ENCODE assay signal across 8 cellular contexts in genomic region chr6:159008656-159009288, GRCh38. TPM values are rescaled to one million over a fixed set of nuclear protein-coding genes. Genes with fewer than 3 reads are reported as not detected.
DNase-seq lines count a peak whose midpoint lies in the region; ATAC-seq and TF ChIP-seq lines count a peak whose summit lies in the region.

No MANE protein-coding gene starts in this region.

- H3K4me3 ChIP-seq in HCT116 (replicated peaks in 1 of 2; ENCODE audit: low read depth in 1 of 2, low read length in 2 of 2), result no peak overlapping the region
- no peak overlapping the region for H3K4me3 ChIP-seq in sigmoid colon

- RAD21 ChIA-PET in HCT116 (lab: Charles Lee; ENCODE audit: low non-redundant PET in 1 of 2, low total read pairs in 2 of 2, uncharacterized antibody in 2 of 2, unreplicated experiment in 2 of 2), result interaction anchor here (0.9 to 1.3 kb wide), 2 partner anchors 96 to 126 kb away, joined by 4 to 7 read pairs; no protein-coding TSS in a partner anchor

- H3K27me3 ChIP-seq in HCT116 (ENCODE audit: insufficient read depth, low read length) (no peaks in the 10 kb centered on the region), sigmoid colon (no peaks in the 10 kb centered on the region)

- TF ChIP-seq POLR2A in HCT116 (IDR thresholded peaks at IDR 0.05; ENCODE audit: borderline replicate concordance, extremely low read depth, insufficient read depth, insufficient read length) (no peak), sigmoid colon (IDR thresholded peaks at IDR 0.05) (no peak)

- no peak for TF ChIP-seq RAD21 in HCT116 (IDR thresholded peaks at IDR 0.05; ENCODE audit: low read depth)

- H3K79me2 ChIP-seq in HCT116 (ENCODE audit: insufficient read depth, low read length), result peaks cover 6% of the 10 kb centered on the region

- ATAC-seq in HCT116 (peak; percentile 81), GM19397 (IDR thresholded peaks at IDR 0.05; ENCODE audit: unreplicated experiment) (no peak)

- H3K27me3 Mint-ChIP-seq in activated CD4-positive, alpha-beta T cell treated with anti-CD3 and anti-CD28 coated beads, Interleukin-2, amount 10 ng/mL, durations not matched to agents 7 days and 5 days, result no peaks in the 10 kb centered on the region

- H3K9me3 ChIP-seq in HCT116 (ENCODE audit: control insufficient read depth in 1 of 2, insufficient read depth in 1 of 2, low read depth in 1 of 2, low read length in 2 of 2) (no peaks in the 10 kb centered on the region), sigmoid colon (no peaks in the 10 kb centered on the region)

- peak overlapping the region; percentile 26 for H3K4me3 Mint-ChIP-seq in activated CD4-positive, alpha-beta T cell treated with anti-CD3 and anti-CD28 coated beads, Interleukin-2, amount 10 ng/mL, durations not matched to agents 7 days and 5 days

- H3K4me2 ChIP-seq in HCT116 (ENCODE audit: low read length), result no peak overlapping the region

- no peaks in the 10 kb centered on the region for H3K9me2 ChIP-seq in HCT116 (ENCODE audit: insufficient read depth)

- H3K4me1 ChIP-seq in HCT116 (ENCODE audit: control insufficient read depth in 1 of 2, insufficient read depth in 2 of 2, low read length in 2 of 2) (peaks cover 0 to 6% of the 10 kb centered on the region in 2 experiments; a peak in 1 of 4 replicates), sigmoid colon (no peaks in the 10 kb centered on the region)

- H3K27ac ChIP-seq in HCT116 (ENCODE audit: low read depth, low read length) (no peak overlapping the region), sigmoid colon (no peak overlapping the region)

- peak overlapping the region; percentile 81 for H3K27ac Mint-ChIP-seq in activated CD4-positive, alpha-beta T cell treated with anti-CD3 and anti-CD28 coated beads, Interleukin-2, amount 10 ng/mL, durations not matched to agents 7 days and 5 days

- TF ChIP-seq CTCF in HCT116 (IDR thresholded peaks at IDR 0.05 in 2 of 3, conservative IDR thresholded peaks at IDR 0.05 in 1 of 3; ENCODE audit: borderline replicate concordance in 1 of 3, insufficient read depth in 1 of 3, low read depth in 2 of 3, low read length in 2 of 3), result peak in 2 of 3 experiments; percentile 39 to 53; a peak in 4 of 6 replicates
- peak in 2 of 4 experiments; percentile 6 to 18 for TF ChIP-seq CTCF in sigmoid colon (IDR thresholded peaks at IDR 0.05)

- no peak for DNase-seq in activated CD4-positive, alpha-beta T cell treated with anti-CD3 and anti-CD28 coated beads, Interleukin-2, amount 10 ng/mL, durations not matched to agents 7 days and 5 days
- no peak for DNase-seq in activated CD4-positive, alpha-beta T cell treated with anti-CD3 and anti-CD28 coated beads for 48 hours
- DNase-seq in HCT116 (ENCODE audit: low read depth, low spot score) (no peak), NCI-H774 (lab: John Stamatoyannopoulos, UW) (peak; percentile 21), myocyte (ENCODE audit: low read depth) (peak; percentile 33), sigmoid colon (no peak)
- peak; percentile 54 for DNase-seq in central memory CD4-positive, alpha-beta T cell

- POLR2A ChIA-PET in activated CD4-positive, alpha-beta T cell treated with anti-CD3 and anti-CD28 coated beads, Interleukin-2, amount 10 ng/mL, durations not matched to agents 7 days and 5 days (lab: Charles Lee), result interaction anchor here (1.0 kb wide), 1 partner anchor 31 kb away, joined by 3 read pairs; no protein-coding TSS in a partner anchor
- POLR2A ChIA-PET in HCT116 (lab: Charles Lee), result interaction anchor here (1.4 kb wide), 1 partner anchor 9 kb away, joined by 6 read pairs; the partner anchor contains the start of gene RSPH3

- H4K20me1 ChIP-seq in HCT116 (ENCODE audit: insufficient read depth), result no peaks in the 10 kb centered on the region

- BruUV-seq in HCT116 (replicated peaks; lab: Mats Ljungman, UMichigan), result no TSS peak

- H2AFZ ChIP-seq in HCT116 (ENCODE audit: low read depth, low read length, poor library complexity, severe bottlenecking), result no peak overlapping the region

- no peaks in the 10 kb centered on the region for H3K9me3 Mint-ChIP-seq in activated CD4-positive, alpha-beta T cell treated with anti-CD3 and anti-CD28 coated beads, Interleukin-2, amount 10 ng/mL, durations not matched to agents 7 days and 5 days

- 73 to 77% methylated on average over 10 of the region's 10 CpGs for WGBS in sigmoid colon, 2 donors

- TF ChIP-seq EP300 in sigmoid colon (IDR thresholded peaks at IDR 0.05), result no peak

- intact Hi-C loops in HCT116 (cut with micrococcal nuclease) (loop anchor here (1.0 to 10.0 kb wide), 3 partner anchors 96 to 304 kb away; no protein-coding TSS in a partner anchor), sigmoid colon (cut with DNase I) (no loop called here)

- no peaks in the 10 kb centered on the region for H3K36me3 Mint-ChIP-seq in activated CD4-positive, alpha-beta T cell treated with anti-CD3 and anti-CD28 coated beads, Interleukin-2, amount 10 ng/mL, durations not matched to agents 7 days and 5 days (ENCODE audit: low read depth)

- CTCF ChIA-PET in activated CD4-positive, alpha-beta T cell treated with anti-CD3 and anti-CD28 coated beads, Interleukin-2, amount 10 ng/mL, durations not matched to agents 7 days and 5 days (lab: Charles Lee), result interaction anchor here (1.0 to 10.3 kb wide), 21 partner anchors 9 to 131 kb away, joined by 3 to 130 read pairs (median 4); partner anchors contain the start of genes RSPH3 and TAGAP
- CTCF ChIA-PET in HCT116 (lab: Charles Lee), result interaction anchor here (1.0 to 2.7 kb wide), 7 partner anchors 9 to 126 kb away, joined by 3 to 34 read pairs (median 8); partner anchors contain the start of gene RSPH3

- H3K36me3 ChIP-seq in HCT116 (ENCODE audit: control insufficient read depth in 1 of 2, insufficient read depth in 2 of 2, low read length in 2 of 2) (no peaks in the 10 kb centered on the region), sigmoid colon (no peaks in the 10 kb centered on the region)

- H3K4me1 Mint-ChIP-seq in activated CD4-positive, alpha-beta T cell treated with anti-CD3 and anti-CD28 coated beads, Interleukin-2, amount 10 ng/mL, durations not matched to agents 7 days and 5 days, result peaks cover 30% of the 10 kb centered on the region

- no peak overlapping the region for H3K9ac ChIP-seq in HCT116 (ENCODE audit: low read length)

TF ChIP-seq in HCT116, 20 proteins besides CTCF, POLR2A, EP300 and RAD21 (continues in another document):
- no peak for TF ChIP-seq SRF (IDR thresholded peaks at IDR 0.05; ENCODE audit: low read depth)
- no peak for TF ChIP-seq TCF7L2 (IDR thresholded peaks at IDR 0.05; ENCODE audit: borderline replicate concordance, extremely low read depth, insufficient read depth, insufficient read length)
- no peak for TF ChIP-seq EZH2 (IDR thresholded peaks at IDR 0.05)
- no peak for TF ChIP-seq JUND (IDR thresholded peaks at IDR 0.05)
- no peak for TF ChIP-seq YY1 (IDR thresholded peaks at IDR 0.05; ENCODE audit: extremely low read depth, insufficient replicate concordance, low read depth, low read length)
- no peak for TF ChIP-seq CEBPB (IDR thresholded peaks at IDR 0.05; ENCODE audit: low read depth)
- no peak for TF ChIP-seq FOSL1 (IDR thresholded peaks at IDR 0.05; ENCODE audit: low read depth)
- TF ChIP-seq EZH2phosphoT487 (IDR thresholded peaks at IDR 0.05; ENCODE audit: borderline replicate concordance), result no peak
- TF ChIP-seq SIN3A (IDR thresholded peaks at IDR 0.05; ENCODE audit: low read depth), result no peak
- TF ChIP-seq ELF1 (IDR thresholded peaks at IDR 0.05; ENCODE audit: borderline replicate concordance, low read depth), result no peak
- TF ChIP-seq ZFX (IDR thresholded peaks at IDR 0.05), result no peak
- no peak for TF ChIP-seq ATF3 (IDR thresholded peaks at IDR 0.05)
- TF ChIP-seq EGR1 (IDR thresholded peaks at IDR 0.05; ENCODE audit: low read depth), result no peak
- no peak for TF ChIP-seq POLR2AphosphoS5 (IDR thresholded peaks at IDR 0.05; ENCODE audit: low read depth, low read length)
- TF ChIP-seq SP1 (IDR thresholded peaks at IDR 0.05; ENCODE audit: low read depth), result no peak
- TF ChIP-seq, protein P1, sequence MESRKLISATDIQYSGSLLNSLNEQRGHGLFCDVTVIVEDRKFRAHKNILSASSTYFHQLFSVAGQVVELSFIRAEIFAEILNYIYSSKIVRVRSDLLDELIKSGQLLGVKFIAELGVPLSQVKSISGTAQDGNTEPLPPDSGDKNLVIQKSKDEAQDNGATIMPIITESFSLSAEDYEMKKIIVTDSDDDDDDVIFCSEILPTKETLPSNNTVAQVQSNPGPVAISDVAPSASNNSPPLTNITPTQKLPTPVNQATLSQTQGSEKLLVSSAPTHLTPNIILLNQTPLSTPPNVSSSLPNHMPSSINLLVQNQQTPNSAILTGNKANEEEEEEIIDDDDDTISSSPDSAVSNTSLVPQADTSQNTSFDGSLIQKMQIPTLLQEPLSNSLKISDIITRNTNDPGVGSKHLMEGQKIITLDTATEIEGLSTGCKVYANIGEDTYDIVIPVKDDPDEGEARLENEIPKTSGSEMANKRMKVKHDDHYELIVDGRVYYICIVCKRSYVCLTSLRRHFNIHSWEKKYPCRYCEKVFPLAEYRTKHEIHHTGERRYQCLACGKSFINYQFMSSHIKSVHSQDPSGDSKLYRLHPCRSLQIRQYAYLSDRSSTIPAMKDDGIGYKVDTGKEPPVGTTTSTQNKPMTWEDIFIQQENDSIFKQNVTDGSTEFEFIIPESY (IDR thresholded peaks at IDR 0.05; ENCODE audit: extremely low read depth, insufficient replicate concordance, low read length), result no peak
- TF ChIP-seq, protein P2, sequence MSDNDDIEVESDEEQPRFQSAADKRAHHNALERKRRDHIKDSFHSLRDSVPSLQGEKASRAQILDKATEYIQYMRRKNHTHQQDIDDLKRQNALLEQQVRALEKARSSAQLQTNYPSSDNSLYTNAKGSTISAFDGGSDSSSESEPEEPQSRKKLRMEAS (IDR thresholded peaks at IDR 0.05), result no peak

RNA-seq across cellular contexts. Expression of gene RSPH3, which starts 8.8 kb away (rescaled TPM):
- total RNA-seq in activated CD4-positive, alpha-beta T cell treated with anti-CD3 and anti-CD28 coated beads, Interleukin-2, amount 10 ng/mL, durations not matched to agents 7 days and 5 days, result 1 to 10 TPM; 2.4 to 2.9 TPM
- total RNA-seq in HCT116 (2021; ENCODE audit: unreplicated experiment) (24.7 TPM), myocyte (6.6 and 8.8 TPM in 2 replicates), sigmoid colon (10 to 100 TPM in 2 of 4 donors, 1 to 10 TPM in 2; 8.1 to 13.6 (median 9.6) TPM)
- polyA plus RNA-seq in HCT116 (2012), result 16.2 and 17.8 TPM in 2 replicates
- polyA plus RNA-seq in myocyte (2012), result 6.6 TPM
- polyA plus RNA-seq in sigmoid colon, result 1 to 10 TPM; 6.0 to 7.2 (median 6.2) TPM

RNA-seq across cellular contexts. Expression of gene TAGAP, which starts 36.0 kb away (rescaled TPM):
- 10 to 100 TPM; 60.3 to 67.9 TPM for total RNA-seq in activated CD4-positive, alpha-beta T cell treated with anti-CD3 and anti-CD28 coated beads, Interleukin-2, amount 10 ng/mL, durations not matched to agents 7 days and 5 days
- total RNA-seq in HCT116 (2021; ENCODE audit: unreplicated experiment), result 0.30 TPM
- 0.07 and 0.09 TPM in 2 replicates for polyA plus RNA-seq in HCT116 (2012)
- 0.05 and 0.10 TPM in 2 replicates for total RNA-seq in myocyte
- 0.16 TPM for polyA plus RNA-seq in myocyte (2012)
- 1 to 10 TPM; 1.2 to 1.8 (median 1.5) TPM for total RNA-seq in sigmoid colon
- polyA plus RNA-seq in sigmoid colon, result 10 to 100 TPM in 1 of 3 donors, 1 to 10 TPM in 2; 1.2 to 13.6 (median 1.8) TPM

Comparison
In these comparisons a context has a peak if more than half of its experiments do, and no peak if none do; other contexts are left out.
1. DNase-seq: peak in NCI-H774 (single experiment), central memory CD4-positive, alpha-beta T cell (single experiment) and myocyte (single experiment); none in activated CD4-positive, alpha-beta T cell treated with anti-CD3 and anti-CD28 coated beads, Interleukin-2, amount 10 ng/mL, durations not matched to agents 7 days and 5 days (single experiment), activated CD4-positive, alpha-beta T cell treated with anti-CD3 and anti-CD28 coated beads for 48 hours (single experiment), HCT116 (single experiment) and sigmoid colon (single experiment).
2. RNA of gene TAGAP, which starts 36.0 kb away (total RNA-seq): 60.3 to 67.9 TPM in activated CD4-positive, alpha-beta T cell treated with anti-CD3 and anti-CD28 coated beads, Interleukin-2, amount 10 ng/mL, durations not matched to agents 7 days and 5 days; 1.2 to 1.8 TPM in sigmoid colon, 0.30 TPM in HCT116 (single experiment) and 0.05 to 0.10 TPM in myocyte; every median in the first group is over 10 times any median in the second.